1 cellular context compared by ENCODE assay signal in genomic region chr15:92880796-92881569, GRCh38.
TF ChIP-seq lines count a peak whose summit lies in the region.

No MANE protein-coding gene starts in this region.

TF ChIP-seq in K562, 482 proteins besides CTCF, POLR2A, EP300 and RAD21 (continued from another document and continues in another):
- TF ChIP-seq MYNN (IDR thresholded peaks at IDR 0.05) (no peak), MYNN (CRISPR knock-in tag; IDR thresholded peaks at IDR 0.05) (no peak), FUS (optimal IDR thresholded peaks at IDR 0.05; ENCODE audit: low read depth, low read length) (no peak), ZNF75A (CRISPR knock-in tag; IDR thresholded peaks at IDR 0.05) (no peak), FOSL1 (tag; conservative IDR thresholded peaks at IDR 0.05) (no peak), BCLAF1 (IDR thresholded peaks at IDR 0.05; ENCODE audit: borderline replicate concordance in 1 of 2, control insufficient read depth in 1 of 2, low read depth in 2 of 2, low read length in 1 of 2) (no peak), YY1 (IDR thresholded peaks at IDR 0.05; ENCODE audit: borderline replicate concordance in 1 of 3, control insufficient read depth in 1 of 3, extremely low read depth in 1 of 3, insufficient read depth in 3 of 3, insufficient read length in 1 of 3, insufficient replicate concordance in 2 of 3, low read depth in 1 of 3, low read length in 2 of 3) (no peak), ZBTB12 (CRISPR knock-in tag; IDR thresholded peaks at IDR 0.05) (no peak), RNF2 (IDR thresholded peaks at IDR 0.05) (no peak), SMARCA5 (IDR thresholded peaks at IDR 0.05) (0 out of 2 replicates have a peak, but pooled peaks have one; percentile 45), ZNF282 (CRISPR knock-in tag; IDR thresholded peaks at IDR 0.05) (no peak), ZNF395 (CRISPR knock-in tag; IDR thresholded peaks at IDR 0.05) (peak; percentile 50; the same call in 1 of the 2 replicates), RREB1 (CRISPR knock-in tag; IDR thresholded peaks at IDR 0.05) (no peak), MAFG (tag; conservative IDR thresholded peaks at IDR 0.05) (no peak), CEBPZ (IDR thresholded peaks at IDR 0.05; ENCODE audit: borderline replicate concordance, low read depth, low read length) (no peak), PHB (CRISPR knock-in tag; IDR thresholded peaks at IDR 0.05) (no peak), ZNF316 (IDR thresholded peaks at IDR 0.05) (0 out of 2 replicates have a peak, but pooled peaks have one; percentile 10), CGGBP1 (CRISPR knock-in tag; IDR thresholded peaks at IDR 0.05) (no peak), POLR2H (tag; IDR thresholded peaks at IDR 0.05; ENCODE audit: low read depth) (no peak), ZNF354B (CRISPR knock-in tag; IDR thresholded peaks at IDR 0.05) (no peak), USF2 (CRISPR knock-in tag; IDR thresholded peaks at IDR 0.05) (no peak), RBM15 (IDR thresholded peaks at IDR 0.05; ENCODE audit: insufficient read depth, low read length) (no peak), RB1 (IDR thresholded peaks at IDR 0.05; ENCODE audit: low read depth) (no peak), DDX20 (tag; IDR thresholded peaks at IDR 0.05; ENCODE audit: low read depth) (no peak), ZNF23 (CRISPR knock-in tag; IDR thresholded peaks at IDR 0.05) (no peak), LEF1 (IDR thresholded peaks at IDR 0.05) (no peak), NR2C1 (IDR thresholded peaks at IDR 0.05) (0 out of 2 replicates have a peak, but pooled peaks have one; percentile 19), NR2C1 (tag; IDR thresholded peaks at IDR 0.05) (no peak), FOXK1 (CRISPR knock-in tag; IDR thresholded peaks at IDR 0.05; ENCODE audit: borderline replicate concordance) (no peak), ZNF384 (IDR thresholded peaks at IDR 0.05; ENCODE audit: low read depth, low read length) (0 out of 2 replicates have a peak, but pooled peaks have one; percentile 10), ARID2 (IDR thresholded peaks at IDR 0.05) (no peak), PATZ1 (CRISPR knock-in tag; IDR thresholded peaks at IDR 0.05; ENCODE audit: borderline replicate concordance) (no peak), ZNF431 (CRISPR knock-in tag; IDR thresholded peaks at IDR 0.05) (no peak), ZNF124 (CRISPR knock-in tag; IDR thresholded peaks at IDR 0.05) (no peak), HDAC6 (IDR thresholded peaks at IDR 0.05; ENCODE audit: low read depth, low read length) (no peak), BHLHE40 (IDR thresholded peaks at IDR 0.05; ENCODE audit: low read length) (no peak), MTA3 (IDR thresholded peaks at IDR 0.05; ENCODE audit: borderline replicate concordance) (no peak), CHAMP1 (IDR thresholded peaks at IDR 0.05) (no peak), ZNF165 (CRISPR knock-in tag; IDR thresholded peaks at IDR 0.05; ENCODE audit: borderline replicate concordance) (no peak), ELF2 (CRISPR knock-in tag; IDR thresholded peaks at IDR 0.05) (no peak)
